8 cellular contexts compared by ENCODE assay signal in the genomic region with DNA sequence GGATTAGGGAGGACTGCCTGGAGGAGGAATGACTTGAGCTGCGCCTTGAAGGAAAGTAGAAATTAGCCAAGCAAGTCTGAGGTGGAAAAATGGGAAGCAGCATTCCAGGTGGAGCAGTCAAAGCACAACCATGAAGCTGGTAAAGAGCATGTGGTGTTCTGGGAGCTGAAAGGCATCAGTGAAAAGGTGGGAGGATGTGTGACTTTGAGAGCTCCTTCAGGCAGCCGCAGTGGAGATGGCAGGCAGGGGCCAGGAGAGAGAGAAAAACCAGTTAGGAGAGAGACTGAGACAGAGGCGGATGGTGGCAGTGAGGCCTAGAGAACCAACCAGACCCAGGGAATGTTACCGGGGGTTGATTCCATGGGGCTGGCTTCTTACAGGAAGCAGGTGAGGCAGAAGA.
"Had no signal": no experiment of that assay in that cellular context is flagged by ENCODE, and none has a peak within 500 bp of the region (broad histone marks: within the 10 kb centered on the region; RNA-seq: fewer than 3 reads in every experiment).

No MANE protein-coding gene starts in this region.

- H2AFZ ChIP-seq: GM23338 had no signal

- H3K9me3 Mint-ChIP-seq: H9 had no signal

- ATAC-seq: GM23338, HepG2 had no signal

- DNase-seq: H9, HCEC 1CT had no signal

- H3K4me2 ChIP-seq: GM23338 had no signal

- H3K4me3 Mint-ChIP-seq: GM23338, H9, IgD-negative memory B cell had no signal

- FAIRE-seq: H1, H54, HepG2 had no signal

- H3K27ac Mint-ChIP-seq: GM23338, H9, IgD-negative memory B cell had no signal

- H3K27ac ChIP-seq: HL-60 had no signal

- H3K4me3 ChIP-seq: GM23338 had no signal

- H3K4me1 Mint-ChIP-seq: IgD-negative memory B cell had no signal
